8 cellular contexts compared by ENCODE assay signal in genomic region chr11:112175596-112175947, GRCh38. TPM values are rescaled to one million over a fixed set of nuclear protein-coding genes. Genes with fewer than 3 reads are reported as not detected.
DNase-seq lines count a peak whose midpoint lies in the region; ATAC-seq and TF ChIP-seq lines count a peak whose summit lies in the region.

No MANE protein-coding gene starts in this region.

- H3K4me3 Mint-ChIP-seq in activated CD8-positive, alpha-beta T cell treated with anti-CD3 and anti-CD28 coated beads for 36 hours, result peak overlapping the region; percentile 51
- H3K4me3 Mint-ChIP-seq in activated CD8-positive, alpha-beta T cell treated with anti-CD3 and anti-CD28 coated beads, Interleukin-2, amount 10 ng/mL, durations not matched to agents 7 days and 5 days, result no peak overlapping the region

- H3K9ac ChIP-seq in endocrine pancreas (ENCODE audit: control insufficient read depth, insufficient read depth, low read length), result peak overlapping the region; percentile 83

- H3K4me1 ChIP-seq in endocrine pancreas (ENCODE audit: control insufficient read depth, insufficient read depth, low read length) (peaks cover 15% of the 10 kb centered on the region), muscle layer of duodenum (ENCODE audit: control insufficient read depth in 1 of 2, insufficient read depth in 2 of 2, low read length in 2 of 2) (peaks cover 0 to 13% of the 10 kb centered on the region in 2 donors), urinary bladder (ENCODE audit: insufficient read depth) (no peaks in the 10 kb centered on the region)

- H3K27me3 ChIP-seq in endocrine pancreas (ENCODE audit: control insufficient read depth, insufficient read depth, low read length) (no peaks in the 10 kb centered on the region), muscle layer of duodenum (ENCODE audit: low read depth, low read length) (no peaks in the 10 kb centered on the region)

- no peak overlapping the region for H3K27ac Mint-ChIP-seq in activated CD8-positive, alpha-beta T cell treated with anti-CD3 and anti-CD28 coated beads for 36 hours
- H3K27ac Mint-ChIP-seq in activated CD8-positive, alpha-beta T cell treated with anti-CD3 and anti-CD28 coated beads, Interleukin-2, amount 10 ng/mL, durations not matched to agents 7 days and 5 days, result no peak overlapping the region

- peaks cover 9% of the 10 kb centered on the region for H3K4me1 Mint-ChIP-seq in activated CD8-positive, alpha-beta T cell treated with anti-CD3 and anti-CD28 coated beads for 36 hours (ENCODE audit: low read depth)
- peaks cover 19% of the 10 kb centered on the region for H3K4me1 Mint-ChIP-seq in activated CD8-positive, alpha-beta T cell treated with anti-CD3 and anti-CD28 coated beads, Interleukin-2, amount 10 ng/mL, durations not matched to agents 7 days and 5 days (ENCODE audit: low read depth)

- peaks cover 22% of the 10 kb centered on the region for H3K27me3 Mint-ChIP-seq in activated CD8-positive, alpha-beta T cell treated with anti-CD3 and anti-CD28 coated beads for 36 hours
- peaks cover 23% of the 10 kb centered on the region for H3K27me3 Mint-ChIP-seq in activated CD8-positive, alpha-beta T cell treated with anti-CD3 and anti-CD28 coated beads, Interleukin-2, amount 10 ng/mL, durations not matched to agents 7 days and 5 days (ENCODE audit: low read depth)

- H3K9me3 Mint-ChIP-seq in activated CD8-positive, alpha-beta T cell treated with anti-CD3 and anti-CD28 coated beads for 36 hours, result no peaks in the 10 kb centered on the region
- no peaks in the 10 kb centered on the region for H3K9me3 Mint-ChIP-seq in activated CD8-positive, alpha-beta T cell treated with anti-CD3 and anti-CD28 coated beads, Interleukin-2, amount 10 ng/mL, durations not matched to agents 7 days and 5 days (ENCODE audit: insufficient read depth)

- intact Hi-C loops in activated CD8-positive, alpha-beta T cell treated with anti-CD3 and anti-CD28 coated beads for 36 hours (cut with micrococcal nuclease), result loop anchor here (5.0 kb wide), 1 partner anchor 63 kb away; no protein-coding TSS in a partner anchor

- no peak for DNase-seq in activated CD8-positive, alpha-beta T cell treated with anti-CD3 and anti-CD28 coated beads for 36 hours
- DNase-seq in activated CD8-positive, alpha-beta T cell treated with anti-CD3 and anti-CD28 coated beads, Interleukin-2, amount 10 ng/mL, durations not matched to agents 7 days and 5 days, result no peak
- DNase-seq in DMS 273 (lab: John Stamatoyannopoulos, UW; ENCODE audit: unreplicated experiment), result no peak

- no peak for ATAC-seq in activated CD8-positive, alpha-beta T cell treated with anti-CD3 and anti-CD28 coated beads for 36 hours
- ATAC-seq in activated CD8-positive, alpha-beta T cell treated with anti-CD3 and anti-CD28 coated beads, Interleukin-2, amount 10 ng/mL, durations not matched to agents 7 days and 5 days, result no peak
- ATAC-seq in HG03097 (IDR thresholded peaks at IDR 0.05; ENCODE audit: low FRiP score, unreplicated experiment), result no peak
- no peak for ATAC-seq in GM18861 (IDR thresholded peaks at IDR 0.05; ENCODE audit: unreplicated experiment)

- no peak for TF ChIP-seq CTCF in activated CD8-positive, alpha-beta T cell treated with anti-CD3 and anti-CD28 coated beads for 36 hours (IDR thresholded peaks at IDR 0.05)

- H3K36me3 ChIP-seq in endocrine pancreas (ENCODE audit: control insufficient read depth, insufficient read depth, low read length) (no peaks in the 10 kb centered on the region), muscle layer of duodenum (ENCODE audit: control insufficient read depth in 1 of 2, insufficient read depth in 2 of 2, low read length in 2 of 2) (no peaks in the 10 kb centered on the region), urinary bladder (ENCODE audit: insufficient read depth) (no peaks in the 10 kb centered on the region)

- CTCF ChIA-PET in activated CD8-positive, alpha-beta T cell treated with anti-CD3 and anti-CD28 coated beads for 36 hours (lab: Charles Lee), result interaction anchor here (0.6 to 4.7 kb wide), 10 partner anchors 11 to 244 kb away, joined by 3 to 29 read pairs (median 4); no protein-coding TSS in a partner anchor
- CTCF ChIA-PET in activated CD8-positive, alpha-beta T cell treated with anti-CD3 and anti-CD28 coated beads, Interleukin-2, amount 10 ng/mL, durations not matched to agents 7 days and 5 days (lab: Charles Lee), result interaction anchor here (0.5 to 2.5 kb wide), 15 partner anchors 8 to 578 kb away, joined by 3 to 13 read pairs (median 3); partner anchors contain the start of genes SDHD, TEX12 and TIMM8B

- POLR2A ChIA-PET in activated CD8-positive, alpha-beta T cell treated with anti-CD3 and anti-CD28 coated beads for 36 hours (lab: Charles Lee), result interaction anchor here (0.5 kb wide), 1 partner anchor 679 kb away, joined by 3 read pairs; no protein-coding TSS in a partner anchor
- POLR2A ChIA-PET in activated CD8-positive, alpha-beta T cell treated with anti-CD3 and anti-CD28 coated beads, Interleukin-2, amount 10 ng/mL, durations not matched to agents 7 days and 5 days (lab: Charles Lee), result no interaction called here

- H3K9me3 ChIP-seq in endocrine pancreas (ENCODE audit: control insufficient read depth, low read length) (no peaks in the 10 kb centered on the region), muscle layer of duodenum (ENCODE audit: control insufficient read depth in 1 of 2, low read length in 2 of 2) (no peaks in the 10 kb centered on the region)

- H3K4me3 ChIP-seq in endocrine pancreas (ENCODE audit: control insufficient read depth, insufficient read depth, low read length), result peak overlapping the region; percentile 82
- peak overlapping the region; percentile 58 to 63 for H3K4me3 ChIP-seq in muscle layer of duodenum (ENCODE audit: low read depth in 1 of 2, low read length in 2 of 2)
- peak overlapping the region; percentile 22 for H3K4me3 ChIP-seq in urinary bladder (ENCODE audit: low read depth, low read length)

- no peaks in the 10 kb centered on the region for H3K36me3 Mint-ChIP-seq in activated CD8-positive, alpha-beta T cell treated with anti-CD3 and anti-CD28 coated beads for 36 hours (ENCODE audit: low read depth)
- no peaks in the 10 kb centered on the region for H3K36me3 Mint-ChIP-seq in activated CD8-positive, alpha-beta T cell treated with anti-CD3 and anti-CD28 coated beads, Interleukin-2, amount 10 ng/mL, durations not matched to agents 7 days and 5 days (ENCODE audit: low read depth)

- H3K27ac ChIP-seq in muscle layer of duodenum (ENCODE audit: low read length) (peak overlapping the region; percentile 52), urinary bladder (ENCODE audit: low read depth) (no peak overlapping the region)

- 3% methylated on average over 4 of the region's 4 CpGs for WGBS in urinary bladder

RNA-seq across cellular contexts. Expression of gene BCO2, which starts 0.3 kb away (rescaled TPM):
- total RNA-seq in activated CD8-positive, alpha-beta T cell treated with anti-CD3 and anti-CD28 coated beads for 36 hours, result 1 to 10 TPM in 1 of 2 experiments, under 1 TPM in 1; 0.97 to 1.4 TPM
- 1 to 10 TPM; 1.3 to 1.9 TPM for total RNA-seq in activated CD8-positive, alpha-beta T cell treated with anti-CD3 and anti-CD28 coated beads, Interleukin-2, amount 10 ng/mL, durations not matched to agents 7 days and 5 days
- total RNA-seq in urinary bladder, result 24.5 TPM
- polyA plus RNA-seq in urinary bladder, result 2.8 TPM

RNA-seq across cellular contexts. Expression of gene TEX12, which starts 8.4 kb away (rescaled TPM):
- total RNA-seq in activated CD8-positive, alpha-beta T cell treated with anti-CD3 and anti-CD28 coated beads for 36 hours, result not detected
- total RNA-seq in activated CD8-positive, alpha-beta T cell treated with anti-CD3 and anti-CD28 coated beads, Interleukin-2, amount 10 ng/mL, durations not matched to agents 7 days and 5 days, result not detected
- 2.9 TPM for total RNA-seq in urinary bladder
- polyA plus RNA-seq in urinary bladder, result 0.09 TPM

RNA-seq across cellular contexts. Expression of gene IL18, which starts 11.7 kb away (rescaled TPM):
- not detected for total RNA-seq in activated CD8-positive, alpha-beta T cell treated with anti-CD3 and anti-CD28 coated beads for 36 hours
- under 1 TPM; 0.26 to 0.40 TPM for total RNA-seq in activated CD8-positive, alpha-beta T cell treated with anti-CD3 and anti-CD28 coated beads, Interleukin-2, amount 10 ng/mL, durations not matched to agents 7 days and 5 days
- total RNA-seq in urinary bladder, result 18.1 TPM
- 8.3 TPM for polyA plus RNA-seq in urinary bladder

RNA-seq across cellular contexts. Expression of gene PTS, which starts 50.7 kb away (rescaled TPM):
- 10 to 100 TPM; 22.6 to 24.9 TPM for total RNA-seq in activated CD8-positive, alpha-beta T cell treated with anti-CD3 and anti-CD28 coated beads for 36 hours
- 10 to 100 TPM; 19.8 to 20.8 TPM for total RNA-seq in activated CD8-positive, alpha-beta T cell treated with anti-CD3 and anti-CD28 coated beads, Interleukin-2, amount 10 ng/mL, durations not matched to agents 7 days and 5 days
- 38.7 TPM for total RNA-seq in urinary bladder
- polyA plus RNA-seq in urinary bladder, result 26.5 TPM

Comparison
In these comparisons a context has a peak if more than half of its experiments do, and no peak if none do; other contexts are left out.
1. H3K4me3 ChIP-seq: peak in every context shown above with its lines; median percentile 82 in endocrine pancreas; 60 in muscle layer of duodenum; 22 in urinary bladder.
2. RNA of gene IL18, which starts 11.7 kb away (total RNA-seq): 18.1 TPM in urinary bladder (single experiment); 0.26 to 0.40 TPM in activated CD8-positive, alpha-beta T cell treated with anti-CD3 and anti-CD28 coated beads, Interleukin-2, amount 10 ng/mL, durations not matched to agents 7 days and 5 days and not detected in activated CD8-positive, alpha-beta T cell treated with anti-CD3 and anti-CD28 coated beads for 36 hours; every median in the first group is over 10 times any median in the second.